In the genomic region with DNA sequence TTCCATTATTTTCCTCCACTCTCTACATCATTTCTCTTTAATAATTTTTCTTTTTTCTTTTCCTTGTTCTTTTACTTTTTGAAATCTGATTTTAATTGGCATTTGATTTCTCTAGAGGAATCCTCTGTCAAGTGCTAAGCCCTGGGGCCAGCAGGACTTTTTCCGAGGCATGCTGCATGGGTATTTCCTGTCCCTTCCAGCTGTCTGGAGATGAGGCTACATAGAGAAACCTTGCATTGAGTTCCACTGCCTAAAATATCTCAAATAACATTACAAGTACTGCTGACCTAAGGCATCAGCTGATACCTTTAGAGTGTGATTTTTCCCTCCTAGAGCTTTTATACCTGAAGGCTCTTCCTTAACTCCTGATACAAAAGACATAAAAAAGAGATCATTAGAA, we compare ENCODE assay signal across 1 cellular context.
TF ChIP-seq lines count a peak whose summit lies in the region.

No MANE protein-coding gene starts in this region.

TF ChIP-seq in GM23338, 12 proteins besides CTCF, POLR2A, EP300 and RAD21:
- TF ChIP-seq NANOG (IDR thresholded peaks at IDR 0.05; ENCODE audit: borderline replicate concordance) (no peak), ZNF114 (CRISPR knock-in tag; IDR thresholded peaks at IDR 0.05) (no peak), ZNF331 (CRISPR knock-in tag; IDR thresholded peaks at IDR 0.05; ENCODE audit: low read depth) (no peak), JUNB (IDR thresholded peaks at IDR 0.05; ENCODE audit: unreplicated experiment) (no peak), POLR2AphosphoS5 (IDR thresholded peaks at IDR 0.05; ENCODE audit: low read depth) (no peak), STAT1 (IDR thresholded peaks at IDR 0.05; ENCODE audit: unreplicated experiment) (no peak), EZH2phosphoT487 (IDR thresholded peaks at IDR 0.05; ENCODE audit: unreplicated experiment) (no peak)
- TF ChIP-seq, protein P1, sequence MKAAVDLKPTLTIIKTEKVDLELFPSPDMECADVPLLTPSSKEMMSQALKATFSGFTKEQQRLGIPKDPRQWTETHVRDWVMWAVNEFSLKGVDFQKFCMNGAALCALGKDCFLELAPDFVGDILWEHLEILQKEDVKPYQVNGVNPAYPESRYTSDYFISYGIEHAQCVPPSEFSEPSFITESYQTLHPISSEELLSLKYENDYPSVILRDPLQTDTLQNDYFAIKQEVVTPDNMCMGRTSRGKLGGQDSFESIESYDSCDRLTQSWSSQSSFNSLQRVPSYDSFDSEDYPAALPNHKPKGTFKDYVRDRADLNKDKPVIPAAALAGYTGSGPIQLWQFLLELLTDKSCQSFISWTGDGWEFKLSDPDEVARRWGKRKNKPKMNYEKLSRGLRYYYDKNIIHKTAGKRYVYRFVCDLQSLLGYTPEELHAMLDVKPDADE (IDR thresholded peaks at IDR 0.05), result no peak
- TF ChIP-seq, protein P2, sequence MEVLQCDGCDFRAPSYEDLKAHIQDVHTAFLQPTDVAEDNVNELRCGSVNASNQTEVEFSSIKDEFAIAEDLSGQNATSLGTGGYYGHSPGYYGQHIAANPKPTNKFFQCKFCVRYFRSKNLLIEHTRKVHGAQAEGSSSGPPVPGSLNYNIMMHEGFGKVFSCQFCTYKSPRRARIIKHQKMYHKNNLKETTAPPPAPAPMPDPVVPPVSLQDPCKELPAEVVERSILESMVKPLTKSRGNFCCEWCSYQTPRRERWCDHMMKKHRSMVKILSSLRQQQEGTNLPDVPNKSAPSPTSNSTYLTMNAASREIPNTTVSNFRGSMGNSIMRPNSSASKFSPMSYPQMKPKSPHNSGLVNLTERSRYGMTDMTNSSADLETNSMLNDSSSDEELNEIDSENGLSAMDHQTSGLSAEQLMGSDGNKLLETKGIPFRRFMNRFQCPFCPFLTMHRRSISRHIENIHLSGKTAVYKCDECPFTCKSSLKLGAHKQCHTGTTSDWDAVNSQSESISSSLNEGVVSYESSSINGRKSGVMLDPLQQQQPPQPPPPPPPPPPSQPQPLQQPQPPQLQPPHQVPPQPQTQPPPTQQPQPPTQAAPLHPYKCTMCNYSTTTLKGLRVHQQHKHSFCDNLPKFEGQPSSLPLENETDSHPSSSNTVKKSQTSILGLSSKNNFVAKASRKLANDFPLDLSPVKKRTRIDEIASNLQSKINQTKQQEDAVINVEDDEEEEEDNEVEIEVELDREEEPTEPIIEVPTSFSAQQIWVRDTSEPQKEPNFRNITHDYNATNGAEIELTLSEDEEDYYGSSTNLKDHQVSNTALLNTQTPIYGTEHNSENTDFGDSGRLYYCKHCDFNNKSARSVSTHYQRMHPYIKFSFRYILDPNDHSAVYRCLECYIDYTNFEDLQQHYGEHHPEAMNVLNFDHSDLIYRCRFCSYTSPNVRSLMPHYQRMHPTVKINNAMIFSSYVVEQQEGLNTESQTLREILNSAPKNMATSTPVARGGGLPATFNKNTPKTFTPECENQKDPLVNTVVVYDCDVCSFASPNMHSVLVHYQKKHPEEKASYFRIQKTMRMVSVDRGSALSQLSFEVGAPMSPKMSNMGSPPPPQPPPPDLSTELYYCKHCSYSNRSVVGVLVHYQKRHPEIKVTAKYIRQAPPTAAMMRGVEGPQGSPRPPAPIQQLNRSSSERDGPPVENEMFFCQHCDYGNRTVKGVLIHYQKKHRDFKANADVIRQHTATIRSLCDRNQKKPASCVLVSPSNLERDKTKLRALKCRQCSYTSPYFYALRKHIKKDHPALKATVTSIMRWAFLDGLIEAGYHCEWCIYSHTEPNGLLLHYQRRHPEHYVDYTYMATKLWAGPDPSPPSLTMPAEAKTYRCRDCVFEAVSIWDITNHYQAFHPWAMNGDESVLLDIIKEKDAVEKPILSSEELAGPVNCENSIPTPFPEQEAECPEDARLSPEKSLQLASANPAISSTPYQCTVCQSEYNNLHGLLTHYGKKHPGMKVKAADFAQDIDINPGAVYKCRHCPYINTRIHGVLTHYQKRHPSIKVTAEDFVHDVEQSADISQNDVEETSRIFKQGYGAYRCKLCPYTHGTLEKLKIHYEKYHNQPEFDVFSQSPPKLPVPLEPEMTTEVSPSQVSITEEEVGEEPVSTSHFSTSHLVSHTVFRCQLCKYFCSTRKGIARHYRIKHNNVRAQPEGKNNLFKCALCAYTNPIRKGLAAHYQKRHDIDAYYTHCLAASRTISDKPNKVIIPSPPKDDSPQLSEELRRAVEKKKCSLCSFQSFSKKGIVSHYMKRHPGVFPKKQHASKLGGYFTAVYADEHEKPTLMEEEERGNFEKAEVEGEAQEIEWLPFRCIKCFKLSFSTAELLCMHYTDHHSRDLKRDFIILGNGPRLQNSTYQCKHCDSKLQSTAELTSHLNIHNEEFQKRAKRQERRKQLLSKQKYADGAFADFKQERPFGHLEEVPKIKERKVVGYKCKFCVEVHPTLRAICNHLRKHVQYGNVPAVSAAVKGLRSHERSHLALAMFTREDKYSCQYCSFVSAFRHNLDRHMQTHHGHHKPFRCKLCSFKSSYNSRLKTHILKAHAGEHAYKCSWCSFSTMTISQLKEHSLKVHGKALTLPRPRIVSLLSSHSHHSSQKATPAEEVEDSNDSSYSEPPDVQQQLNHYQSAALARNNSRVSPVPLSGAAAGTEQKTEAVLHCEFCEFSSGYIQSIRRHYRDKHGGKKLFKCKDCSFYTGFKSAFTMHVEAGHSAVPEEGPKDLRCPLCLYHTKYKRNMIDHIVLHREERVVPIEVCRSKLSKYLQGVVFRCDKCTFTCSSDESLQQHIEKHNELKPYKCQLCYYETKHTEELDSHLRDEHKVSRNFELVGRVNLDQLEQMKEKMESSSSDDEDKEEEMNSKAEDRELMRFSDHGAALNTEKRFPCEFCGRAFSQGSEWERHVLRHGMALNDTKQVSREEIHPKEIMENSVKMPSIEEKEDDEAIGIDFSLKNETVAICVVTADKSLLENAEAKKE (CRISPR knock-in tag; IDR thresholded peaks at IDR 0.05), result no peak
- TF ChIP-seq, protein P3, sequence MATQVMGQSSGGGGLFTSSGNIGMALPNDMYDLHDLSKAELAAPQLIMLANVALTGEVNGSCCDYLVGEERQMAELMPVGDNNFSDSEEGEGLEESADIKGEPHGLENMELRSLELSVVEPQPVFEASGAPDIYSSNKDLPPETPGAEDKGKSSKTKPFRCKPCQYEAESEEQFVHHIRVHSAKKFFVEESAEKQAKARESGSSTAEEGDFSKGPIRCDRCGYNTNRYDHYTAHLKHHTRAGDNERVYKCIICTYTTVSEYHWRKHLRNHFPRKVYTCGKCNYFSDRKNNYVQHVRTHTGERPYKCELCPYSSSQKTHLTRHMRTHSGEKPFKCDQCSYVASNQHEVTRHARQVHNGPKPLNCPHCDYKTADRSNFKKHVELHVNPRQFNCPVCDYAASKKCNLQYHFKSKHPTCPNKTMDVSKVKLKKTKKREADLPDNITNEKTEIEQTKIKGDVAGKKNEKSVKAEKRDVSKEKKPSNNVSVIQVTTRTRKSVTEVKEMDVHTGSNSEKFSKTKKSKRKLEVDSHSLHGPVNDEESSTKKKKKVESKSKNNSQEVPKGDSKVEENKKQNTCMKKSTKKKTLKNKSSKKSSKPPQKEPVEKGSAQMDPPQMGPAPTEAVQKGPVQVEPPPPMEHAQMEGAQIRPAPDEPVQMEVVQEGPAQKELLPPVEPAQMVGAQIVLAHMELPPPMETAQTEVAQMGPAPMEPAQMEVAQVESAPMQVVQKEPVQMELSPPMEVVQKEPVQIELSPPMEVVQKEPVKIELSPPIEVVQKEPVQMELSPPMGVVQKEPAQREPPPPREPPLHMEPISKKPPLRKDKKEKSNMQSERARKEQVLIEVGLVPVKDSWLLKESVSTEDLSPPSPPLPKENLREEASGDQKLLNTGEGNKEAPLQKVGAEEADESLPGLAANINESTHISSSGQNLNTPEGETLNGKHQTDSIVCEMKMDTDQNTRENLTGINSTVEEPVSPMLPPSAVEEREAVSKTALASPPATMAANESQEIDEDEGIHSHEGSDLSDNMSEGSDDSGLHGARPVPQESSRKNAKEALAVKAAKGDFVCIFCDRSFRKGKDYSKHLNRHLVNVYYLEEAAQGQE (IDR thresholded peaks at IDR 0.05; ENCODE audit: unreplicated experiment), result no peak
